Comparison of ENCODE assay signal across 18 cellular contexts in genomic region chr7:106480616-106481031, GRCh38.
DNase-seq lines count a peak whose midpoint lies in the region; ATAC-seq and TF ChIP-seq lines count a peak whose summit lies in the region.
"Had no signal": no experiment of that assay in that cellular context is flagged by ENCODE, and none has a peak within 500 bp of the region (broad histone marks: within the 10 kb centered on the region; RNA-seq: fewer than 3 reads in every experiment).

No MANE protein-coding gene starts in this region.

- no peak for TF ChIP-seq CTCF in neural progenitor cell (IDR thresholded peaks at IDR 0.05)

- DNase-seq in activated T-cell treated with anti-CD3 and anti-CD28 coated beads, Interleukin-2, amount 50 U/mL, for 24 hours: no peak
- DNase-seq in activated T-cell treated with anti-CD3 and anti-CD28 coated beads for 4 hours (no peak), neural progenitor cell (ENCODE audit: low spot score) (no peak), NCI-H187 (lab: John Stamatoyannopoulos, UW) (no peak)
- DNase-seq in activated naive CD8-positive, alpha-beta T cell treated with anti-CD3 and anti-CD28 coated beads for 36 hours: no peak
- no peak for DNase-seq in stimulated activated naive CD4-positive, alpha-beta T cell (lab: John Stamatoyannopoulos, UW)
- DNase-seq: activated CD4-positive, alpha-beta T cell treated with anti-CD3 and anti-CD28 coated beads for 1 hour; caudate nucleus; CD4-positive, alpha-beta T cell; DMS79; effector CD4-positive, alpha-beta T cell; NCI-H524 treated with DMSO at 0.1 percent for 48 hours; psoas muscle; T-helper 9 cell had no signal

- no peak overlapping the region for H3K9ac ChIP-seq in neural progenitor cell

- H3K79me2 ChIP-seq in neural progenitor cell (ENCODE audit: low read depth): no peaks in the 10 kb centered on the region

- no peak overlapping the region for H3K4me3 ChIP-seq in neural progenitor cell
- H3K4me3 ChIP-seq: psoas muscle, SJSA1 had no signal

- H3K4me1 ChIP-seq in neural progenitor cell: no peaks in the 10 kb centered on the region

- no peaks in the 10 kb centered on the region for H3K36me3 ChIP-seq in neural progenitor cell
- H3K36me3 ChIP-seq: SJSA1 had no signal

- no peak overlapping the region for H3K27ac ChIP-seq in neural progenitor cell
- H3K27ac ChIP-seq: psoas muscle, SJSA1 had no signal

- H3K4me2 ChIP-seq in neural progenitor cell: no peak overlapping the region

- H4K20me1 ChIP-seq in neural progenitor cell (ENCODE audit: low read depth): no peaks in the 10 kb centered on the region

- peaks cover 5% of the 10 kb centered on the region for H3K36me3 Mint-ChIP-seq in activated T-cell treated with anti-CD3 and anti-CD28 coated beads, Interleukin-2, amount 50 U/mL, for 24 hours (ENCODE audit: low read depth)
- peaks cover 3% of the 10 kb centered on the region for H3K36me3 Mint-ChIP-seq in activated naive CD8-positive, alpha-beta T cell treated with anti-CD3 and anti-CD28 coated beads for 36 hours
- no peaks in the 10 kb centered on the region for H3K36me3 Mint-ChIP-seq in neural progenitor cell
- H3K36me3 Mint-ChIP-seq: natural killer cell treated with Interleukin-12 subunit alpha and Interleukin-12 subunit beta and Interleukin-15 and Interleukin-18, amount 100 ng/mL, for 72 hours had no signal

- peaks cover 2% of the 10 kb centered on the region for H3K27me3 Mint-ChIP-seq in activated T-cell treated with anti-CD3 and anti-CD28 coated beads, Interleukin-2, amount 50 U/mL, for 24 hours
- peaks cover 43% of the 10 kb centered on the region for H3K27me3 Mint-ChIP-seq in activated naive CD8-positive, alpha-beta T cell treated with anti-CD3 and anti-CD28 coated beads for 36 hours
- no peaks in the 10 kb centered on the region for H3K27me3 Mint-ChIP-seq in neural progenitor cell (ENCODE audit: insufficient read depth, low read depth)

- H3K4me3 Mint-ChIP-seq in activated T-cell treated with anti-CD3 and anti-CD28 coated beads, Interleukin-2, amount 50 U/mL, for 24 hours: peak overlapping the region; percentile 49
- H3K4me3 Mint-ChIP-seq in activated naive CD8-positive, alpha-beta T cell treated with anti-CD3 and anti-CD28 coated beads for 36 hours: no peak overlapping the region
- no peak overlapping the region for H3K4me3 Mint-ChIP-seq in neural progenitor cell
- H3K4me3 Mint-ChIP-seq: CD4-positive, alpha-beta T cell; natural killer cell treated with Interleukin-12 subunit alpha and Interleukin-12 subunit beta and Interleukin-15 and Interleukin-18, amount 100 ng/mL, for 72 hours had no signal

- ATAC-seq in HG02610 (IDR thresholded peaks at IDR 0.05; ENCODE audit: unreplicated experiment) (peak; percentile 13), HG03095 (IDR thresholded peaks at IDR 0.05; ENCODE audit: unreplicated experiment) (no peak)
- ATAC-seq: natural killer cell treated with Interleukin-12 subunit alpha and Interleukin-12 subunit beta and Interleukin-15 and Interleukin-18, amount 100 ng/mL, for 72 hours; psoas muscle had no signal

- peaks cover 53% of the 10 kb centered on the region for H3K4me1 Mint-ChIP-seq in activated T-cell treated with anti-CD3 and anti-CD28 coated beads, Interleukin-2, amount 50 U/mL, for 24 hours (ENCODE audit: low read depth)
- peaks cover 39% of the 10 kb centered on the region for H3K4me1 Mint-ChIP-seq in activated naive CD8-positive, alpha-beta T cell treated with anti-CD3 and anti-CD28 coated beads for 36 hours
- H3K4me1 Mint-ChIP-seq in neural progenitor cell: no peaks in the 10 kb centered on the region

- H3F3A ChIP-seq in neural progenitor cell (ENCODE audit: low read depth): no peaks in the 10 kb centered on the region

- H2AFZ ChIP-seq in neural progenitor cell (replicated peaks): peak overlapping the region; percentile 29

- no peaks in the 10 kb centered on the region for H3K9me3 Mint-ChIP-seq in activated T-cell treated with anti-CD3 and anti-CD28 coated beads, Interleukin-2, amount 50 U/mL, for 24 hours
- peaks cover 2% of the 10 kb centered on the region for H3K9me3 Mint-ChIP-seq in activated naive CD8-positive, alpha-beta T cell treated with anti-CD3 and anti-CD28 coated beads for 36 hours
- H3K9me3 Mint-ChIP-seq in neural progenitor cell: no peaks in the 10 kb centered on the region
- H3K9me3 Mint-ChIP-seq: CD4-positive, alpha-beta T cell; natural killer cell treated with Interleukin-12 subunit alpha and Interleukin-12 subunit beta and Interleukin-15 and Interleukin-18, amount 100 ng/mL, for 72 hours had no signal

- peak overlapping the region; percentile 94 for H3K27ac Mint-ChIP-seq in activated T-cell treated with anti-CD3 and anti-CD28 coated beads, Interleukin-2, amount 50 U/mL, for 24 hours
- peak overlapping the region; percentile 18 for H3K27ac Mint-ChIP-seq in activated naive CD8-positive, alpha-beta T cell treated with anti-CD3 and anti-CD28 coated beads for 36 hours
- no peak overlapping the region for H3K27ac Mint-ChIP-seq in neural progenitor cell
- H3K27ac Mint-ChIP-seq: CD4-positive, alpha-beta T cell; natural killer cell treated with Interleukin-12 subunit alpha and Interleukin-12 subunit beta and Interleukin-15 and Interleukin-18, amount 100 ng/mL, for 72 hours had no signal

- H3K9me3 ChIP-seq in neural progenitor cell (ENCODE audit: low read depth): no peaks in the 10 kb centered on the region
- H3K9me3 ChIP-seq: psoas muscle, SJSA1 had no signal

- no peaks in the 10 kb centered on the region for H3K27me3 ChIP-seq in neural progenitor cell
- H3K27me3 ChIP-seq: SJSA1 had no signal
